In the genomic region with DNA sequence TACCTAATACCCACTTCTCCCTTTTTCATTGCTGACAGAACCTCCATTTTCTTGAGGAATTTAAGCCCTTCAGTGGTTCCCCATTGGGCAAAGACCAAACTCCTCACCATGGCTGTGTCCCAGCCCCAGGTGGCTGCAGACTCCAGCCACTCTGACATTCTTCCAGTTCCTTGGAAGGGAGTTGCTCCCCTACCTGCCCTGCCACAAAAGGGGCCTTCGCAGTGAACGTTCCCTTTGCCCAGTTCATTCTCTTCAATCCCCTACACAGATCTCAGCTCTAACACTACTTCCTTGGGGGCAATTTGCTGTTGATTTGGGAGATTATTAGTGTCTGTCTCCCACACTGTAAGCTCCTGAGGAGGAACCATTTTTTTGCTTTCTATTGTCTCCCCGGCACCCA, we compare ENCODE assay signal across 26 cellular contexts.
"Had no signal": no experiment of that assay in that cellular context is flagged by ENCODE, and none has a peak within 500 bp of the region (broad histone marks: within the 10 kb centered on the region; RNA-seq: fewer than 3 reads in every experiment).

No MANE protein-coding gene starts in this region.

- DNase-seq: colonic mucosa; effector CD8-positive, alpha-beta T cell; endodermal cell; esophagus squamous epithelium; foreskin melanocyte; glutamatergic neuron; heart right ventricle; hippocampal formation; left colon; nucleus accumbens; stimulated activated CD4-positive, alpha-beta T cell treated with anti-CD3 and anti-CD28 coated beads, Interleukin-4, amount 100 ng/mL, for 24 hours; stimulated activated naive CD4-positive, alpha-beta T cell treated with Interleukin-2 at 50 U/mL for 16 hours; stomach; thyroid gland; trophoblast cell had no signal

- ATAC-seq: heart right ventricle; left colon; natural killer cell treated with Interleukin-12 subunit alpha and Interleukin-12 subunit beta and Interleukin-15 and Interleukin-18, amount 100 ng/mL, for 72 hours; sciatic nerve; stimulated activated effector memory CD8-positive, alpha-beta T cell treated with anti-CD3 and anti-CD28 coated beads, Interleukin-12 subunit alpha, Interleukin-12 subunit beta, amount 100 ng/mL, for 72 hours had no signal

- H3K27ac ChIP-seq: colonic mucosa, prostate gland, stomach, thyroid gland had no signal

- H3K27me3 Mint-ChIP-seq: memory B cell; natural killer cell treated with Interleukin-12 subunit alpha and Interleukin-12 subunit beta and Interleukin-15 and Interleukin-18, amount 100 ng/mL, for 72 hours had no signal

- H3K36me3 ChIP-seq: colonic mucosa, esophagus squamous epithelium, heart right ventricle, prostate gland, right atrium auricular region, stomach, thyroid gland had no signal

- H3K27ac Mint-ChIP-seq: dendritic cell treated with granulocyte-macrophage colony-stimulating factor and Interleukin-4, amounts not matched to agents 40 ng/mL and 50 ng/mL, for 4 days; endodermal cell; memory B cell; natural killer cell treated with Interleukin-12 subunit alpha and Interleukin-12 subunit beta and Interleukin-15 and Interleukin-18, amount 100 ng/mL, for 72 hours; stimulated activated effector memory CD8-positive, alpha-beta T cell treated with anti-CD3 and anti-CD28 coated beads, Interleukin-12 subunit alpha, Interleukin-12 subunit beta, amount 100 ng/mL, for 72 hours had no signal

- FAIRE-seq: endothelial cell of umbilical vein, islet of Langerhans had no signal

- H3K36me3 Mint-ChIP-seq: memory B cell; natural killer cell treated with Interleukin-12 subunit alpha and Interleukin-12 subunit beta and Interleukin-15 and Interleukin-18, amount 100 ng/mL, for 72 hours had no signal

- H3K27me3 ChIP-seq: colonic mucosa, esophagus squamous epithelium, heart right ventricle, right atrium auricular region, stomach, thyroid gland had no signal

- H3K9me3 ChIP-seq: colonic mucosa, esophagus squamous epithelium, heart right ventricle, prostate gland, right atrium auricular region, stomach, thyroid gland had no signal

- H3K9me3 Mint-ChIP-seq: dendritic cell treated with granulocyte-macrophage colony-stimulating factor and Interleukin-4, amounts not matched to agents 40 ng/mL and 50 ng/mL, for 4 days; memory B cell; natural killer cell treated with Interleukin-12 subunit alpha and Interleukin-12 subunit beta and Interleukin-15 and Interleukin-18, amount 100 ng/mL, for 72 hours; stimulated activated effector memory CD8-positive, alpha-beta T cell treated with anti-CD3 and anti-CD28 coated beads, Interleukin-12 subunit alpha, Interleukin-12 subunit beta, amount 100 ng/mL, for 72 hours had no signal

- H3K4me3 ChIP-seq: colonic mucosa, esophagus squamous epithelium, heart right ventricle, lung, prostate gland, right atrium auricular region, smooth muscle cell, stomach, thyroid gland had no signal

- H3K4me3 Mint-ChIP-seq: dendritic cell treated with granulocyte-macrophage colony-stimulating factor and Interleukin-4, amounts not matched to agents 40 ng/mL and 50 ng/mL, for 4 days; endodermal cell; memory B cell; natural killer cell treated with Interleukin-12 subunit alpha and Interleukin-12 subunit beta and Interleukin-15 and Interleukin-18, amount 100 ng/mL, for 72 hours; stimulated activated effector memory CD8-positive, alpha-beta T cell treated with anti-CD3 and anti-CD28 coated beads, Interleukin-12 subunit alpha, Interleukin-12 subunit beta, amount 100 ng/mL, for 72 hours had no signal
